7 cellular contexts compared by ENCODE assay signal in the genomic region with DNA sequence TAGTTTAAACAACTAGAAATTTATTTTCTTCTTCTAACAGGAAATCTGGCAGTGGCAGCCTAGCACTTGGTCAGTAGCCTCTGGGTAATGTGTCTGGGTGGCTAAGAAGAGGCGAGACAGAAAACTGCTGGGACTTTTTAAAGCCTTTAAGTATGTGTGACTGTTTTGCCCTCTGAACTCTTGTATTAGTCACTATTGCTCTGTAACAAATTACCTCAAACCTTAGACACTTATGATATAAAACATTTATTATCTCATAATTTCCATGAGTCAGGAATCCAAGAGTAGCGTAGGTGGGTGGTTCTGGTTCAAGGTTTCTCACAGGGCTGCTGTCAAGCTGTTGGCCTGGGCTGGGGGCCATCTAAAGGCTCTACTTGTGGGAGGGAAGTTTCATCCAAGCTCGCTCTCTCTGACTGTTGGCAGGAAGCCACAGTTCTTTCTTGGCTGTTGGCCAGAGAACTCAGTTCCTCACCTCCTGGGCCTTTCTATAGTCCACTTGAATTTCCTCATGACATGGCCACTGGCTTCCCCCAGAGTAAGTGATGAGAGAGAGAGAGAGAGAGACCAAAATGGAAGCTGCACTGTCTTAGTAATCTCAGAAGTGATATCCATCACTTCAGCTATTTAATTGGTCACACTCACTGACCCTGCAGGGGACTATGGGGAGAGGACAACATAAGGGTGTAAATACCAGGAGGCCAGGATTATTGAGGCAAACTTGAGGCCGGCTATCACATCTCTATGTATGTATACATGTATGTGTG. TPM values are rescaled to one million over a fixed set of nuclear protein-coding genes. Genes with fewer than 3 reads are reported as not detected.
DNase-seq lines count a peak whose midpoint lies in the region; ATAC-seq, FAIRE-seq and TF ChIP-seq lines count a peak whose summit lies in the region.

No MANE protein-coding gene starts in this region.

- H3K9me1 ChIP-seq in IMR-90 (ENCODE audit: insufficient read depth, low read length), result peaks cover 16% of the 10 kb centered on the region

- H3K14ac ChIP-seq in IMR-90 (replicated peaks; ENCODE audit: low read depth, low read length), result peak overlapping the region; percentile 73

- H3K27ac ChIP-seq in IMR-90 (ENCODE audit: insufficient read depth, low read length), result peak overlapping the region; percentile 69
- H3K27ac ChIP-seq in right cardiac atrium (ENCODE audit: low read length), result peak overlapping the region; percentile 55
- H3K27ac ChIP-seq in skin epidermis, result peak overlapping the region in 17 of 21 experiments; percentile 28 to 79 (median 48)

- peak overlapping the region; percentile 99 for H2BK5ac ChIP-seq in IMR-90 (ENCODE audit: low read depth, low read length, poor library complexity, severe bottlenecking)

- H4K91ac ChIP-seq in IMR-90 (ENCODE audit: insufficient read depth, low read depth, low read length), result peak overlapping the region; percentile 85

- H2AK5ac ChIP-seq in IMR-90 (ENCODE audit: low read depth, low read length), result peak overlapping the region; percentile 79

- peak overlapping the region; percentile 42 for H2AK9ac ChIP-seq in IMR-90 (replicated peaks; ENCODE audit: low read depth, low read length, poor library complexity)

- no TSS peak for BruUV-seq in IMR-90 (replicated peaks; lab: Mats Ljungman, UMichigan)

- peaks cover 0 to 9% of the 10 kb centered on the region in 2 experiments; a peak in 1 of 4 replicates for H3K79me1 ChIP-seq in IMR-90 (ENCODE audit: low read depth in 1 of 2, low read length in 2 of 2)

- H3K36me3 ChIP-seq in IMR-90 (ENCODE audit: control insufficient read depth, insufficient read depth, low read length), result no peaks in the 10 kb centered on the region

- peak overlapping the region; percentile 8 for H2AFZ ChIP-seq in IMR-90 (replicated peaks; ENCODE audit: low read length, poor library complexity)

- POLR2A ChIA-PET in IMR-90 (lab: Charles Lee; ENCODE audit: unreplicated experiment), result interaction anchor here (0.6 kb wide), 1 partner anchor 19 kb away, joined by 15 read pairs; no protein-coding TSS in a partner anchor

- peak overlapping the region; percentile 62; the same call in 1 of the 2 replicates for H3K56ac ChIP-seq in IMR-90 (ENCODE audit: extremely low read depth, insufficient read depth, low read length)

- FAIRE-seq in GM18507 (lab: Jason Lieb, UNC), result peak; percentile 71

- no peak for TF ChIP-seq CTCF in IMR-90 (conservative IDR thresholded peaks at IDR 0.05; ENCODE audit: low read depth, low read length)

- peak overlapping the region; percentile 95 for H4K5ac ChIP-seq in IMR-90 (ENCODE audit: low read depth, low read length)

- ATAC-seq in IMR-90 (ENCODE audit: low read depth) (peak; percentile 33), SK-N-SH treated with all-trans-retinoic acid at 6 μM for 48 hours (peak; percentile 30), right cardiac atrium (peak; percentile 74 to 77), GM21367 (IDR thresholded peaks at IDR 0.05; ENCODE audit: unreplicated experiment) (no peak)

- peak overlapping the region; percentile 97 for H3K18ac ChIP-seq in IMR-90 (ENCODE audit: low read depth, low read length)

- CTCF ChIA-PET in IMR-90 (lab: Yijun Ruan, JAX), result interaction anchor here (0.5 to 0.9 kb wide), 4 partner anchors 21 to 481 kb away, joined by 3 read pairs; no protein-coding TSS in a partner anchor

- H3K9me3 ChIP-seq in IMR-90 (ENCODE audit: control insufficient read depth, insufficient read depth, low read length) (no peaks in the 10 kb centered on the region), right cardiac atrium (ENCODE audit: control insufficient read depth, low read length) (no peaks in the 10 kb centered on the region)

- in situ Hi-C loops in IMR-90 (cut with MboI; ENCODE audit: low sequenced_read_pairs), result no loop called here

- peak overlapping the region; percentile 74 for H3K23ac ChIP-seq in IMR-90 (ENCODE audit: low read depth, low read length)

- H2BK20ac ChIP-seq in IMR-90 (ENCODE audit: low read depth, low read length), result peak overlapping the region; percentile 83

- DNase-seq in GM18507 (ENCODE audit: extremely low spot score, insufficient read length, low read depth), result peak; percentile 15
- DNase-seq in IMR-90, result peak; percentile 99
- peak; percentile 67 for DNase-seq in activated naive CD8-positive, alpha-beta T cell treated with anti-CD3 and anti-CD28 coated beads, Interleukin-2, amount 50 U/mL, for 16 hours (ENCODE audit: low read depth, low spot score)
- peak; percentile 93 to 96 (median 96) for DNase-seq in right cardiac atrium

- peak overlapping the region; percentile 8; the same call in 1 of the 2 replicates for H3K4me2 ChIP-seq in IMR-90 (ENCODE audit: low read depth, low read length)

- H3K9ac ChIP-seq in IMR-90 (ENCODE audit: low read depth, low read length), result no peak overlapping the region

- TF ChIP-seq RAD21 in IMR-90 (IDR thresholded peaks at IDR 0.05; ENCODE audit: low read length), result peak; percentile 1; the same call in 1 of the 2 replicates

- H3K27me3 ChIP-seq in IMR-90 (ENCODE audit: control insufficient read depth, insufficient read depth, low read length) (no peaks in the 10 kb centered on the region), right cardiac atrium (ENCODE audit: control insufficient read depth, insufficient read depth) (no peaks in the 10 kb centered on the region)

- intact Hi-C loops in IMR-90 (cut with micrococcal nuclease) (loop anchor here (5.0 kb wide), 1 partner anchor 98 kb away; no protein-coding TSS in a partner anchor), right cardiac atrium (cut with DNase I) (no loop called here)

- peak; percentile 92 for TF ChIP-seq POLR2A in IMR-90 (IDR thresholded peaks at IDR 0.05; ENCODE audit: low read depth, low read length)

- no CpG with 5 or more reads among the region's 4 CpGs for WGBS in IMR-90 (ENCODE audit: extremely low coverage in 2 of 2, insufficient read length in 1 of 2), 2 experiments
- 27% methylated on average over 4 of the region's 4 CpGs for WGBS in right cardiac atrium

- H4K20me1 ChIP-seq in IMR-90 (ENCODE audit: insufficient read depth, low read length), result no peaks in the 10 kb centered on the region; the same call in 1 of the 2 replicates

- H4K8ac ChIP-seq in IMR-90 (ENCODE audit: low read depth in 2 of 2, low read length in 2 of 2), result peak overlapping the region; percentile 38 to 93

- no peak overlapping the region for H3K4me3 ChIP-seq in IMR-90 (ENCODE audit: insufficient read depth, low read depth, low read length)
- no peak overlapping the region for H3K4me3 ChIP-seq in right cardiac atrium (ENCODE audit: low read length)
- no peak overlapping the region for H3K4me3 ChIP-seq in skin epidermis

- H3K4me1 ChIP-seq in IMR-90 (ENCODE audit: control insufficient read depth, insufficient read depth, low read length) (peaks cover 30% of the 10 kb centered on the region), right cardiac atrium (ENCODE audit: control insufficient read depth, insufficient read depth, low read length) (peaks cover 10% of the 10 kb centered on the region)

- H2BK15ac ChIP-seq in IMR-90 (ENCODE audit: low read depth, low read length), result peak overlapping the region; percentile 71; the same call in 2 of the 3 replicates

- H2BK120ac ChIP-seq in IMR-90 (ENCODE audit: low read depth, low read length), result peak overlapping the region; percentile 89

- peak overlapping the region; percentile 80 for H3K4ac ChIP-seq in IMR-90 (ENCODE audit: low read depth, low read length)

- dilution Hi-C loops in IMR-90 (cut with HindIII; ENCODE audit: low sequenced_read_pairs, unreplicated experiment), result no loop called here

TF ChIP-seq in IMR-90, 13 proteins besides CTCF, POLR2A, EP300 and RAD21 (continues in another document):
- TF ChIP-seq RFX5 (IDR thresholded peaks at IDR 0.05; ENCODE audit: low read depth, low read length) (no peak), MAZ (IDR thresholded peaks at IDR 0.05; ENCODE audit: borderline replicate concordance, low read depth, low read length) (peak; percentile 63), NFE2L2 (IDR thresholded peaks at IDR 0.05; ENCODE audit: low read depth, low read length) (peak; percentile 91), MAFK (IDR thresholded peaks at IDR 0.05; ENCODE audit: low read depth, low read length) (peak; percentile 61), CEBPB (IDR thresholded peaks at IDR 0.05; ENCODE audit: low read depth, low read length) (peak; percentile 31; the same call in 1 of the 2 replicates)

TF ChIP-seq in SK-N-SH treated with all-trans-retinoic acid at 6 μM for 48 hours, 23 proteins besides CTCF, POLR2A, EP300 and RAD21 (continues in another document):
- TF ChIP-seq POU6F1 (CRISPR knock-in tag; IDR thresholded peaks at IDR 0.05; ENCODE audit: borderline replicate concordance, low read depth), result no peak; the same call in 1 of the 2 replicates
- TF ChIP-seq CSDC2 (CRISPR knock-in tag; IDR thresholded peaks at IDR 0.05), result peak; percentile 90; the same call in 1 of the 2 replicates
- TF ChIP-seq GLIS3 (CRISPR knock-in tag; IDR thresholded peaks at IDR 0.05), result no peak

RNA-seq across cellular contexts. Expression of gene TBC1D22B, which starts 17.4 kb away (rescaled TPM):
- total RNA-seq in IMR-90 (2012; rRNA removed) (6.6 and 7.5 TPM in 2 replicates), right cardiac atrium (1 to 10 TPM; 6.4 to 9.2 (median 7.7) TPM)
- polyA plus RNA-seq in IMR-90 (2012; rRNA removed) (7.1 and 7.5 TPM in 2 replicates), right cardiac atrium (4.6 TPM)
- 5.0 and 5.7 TPM in 2 replicates for polyA plus RNA-seq in IMR-90 (2012; cell fraction: cytosol; rRNA removed)
- 6.7 and 15.6 TPM in 2 replicates for polyA plus RNA-seq in IMR-90 (2012; cell fraction: nucleus; rRNA removed; ENCODE audit: low replicate concordance)

RNA-seq across cellular contexts. Expression of gene TMEM217, which starts 17.8 kb away (rescaled TPM):
- 1.4 TPM in 2 replicates for total RNA-seq in IMR-90 (2012; rRNA removed)
- polyA plus RNA-seq in IMR-90 (2012; rRNA removed), result 2.5 and 3.5 TPM in 2 replicates
- polyA plus RNA-seq in IMR-90 (2012; cell fraction: cytosol; rRNA removed), result 0.83 and 2.4 TPM in 2 replicates
- polyA plus RNA-seq in IMR-90 (2012; cell fraction: nucleus; rRNA removed; ENCODE audit: low replicate concordance), result 2.2 and 9.6 TPM in 2 replicates
- 1 to 10 TPM in 1 of 4 donors, under 1 TPM in 1, not detected in 2; 0.15 to 1.0 TPM for total RNA-seq in right cardiac atrium
- 0.16 TPM for polyA plus RNA-seq in right cardiac atrium

Comparison
In these comparisons a context has a peak if more than half of its experiments do, and no peak if none do; other contexts are left out.
1. DNase-seq: peak in every context shown above with its lines; median percentile 99 in IMR-90; 96 in right cardiac atrium; 67 in activated naive CD8-positive, alpha-beta T cell treated with anti-CD3 and anti-CD28 coated beads, Interleukin-2, amount 50 U/mL, for 16 hours; 15 in GM18507.